Comparison of ENCODE assay signal across 20 cellular contexts in genomic region chr3:56856686-56857577, GRCh38. TPM values are rescaled to one million over a fixed set of nuclear protein-coding genes. Genes with fewer than 3 reads are reported as not detected.
A peak's percentile ranks its signal among the peaks of the same experiment; 100 is the strongest.
DNase-seq lines count a peak whose midpoint lies in the region; ATAC-seq, FAIRE-seq and TF ChIP-seq lines count a peak whose summit lies in the region.
"Had no signal": no experiment of that assay in that cellular context is flagged by ENCODE, and none has a peak within 500 bp of the region (broad histone marks: within the 10 kb centered on the region; RNA-seq: fewer than 3 reads in every experiment).

No MANE protein-coding gene starts in this region.

- H3K9ac ChIP-seq in HepG2 (ENCODE audit: insufficient read depth, low read depth, low read length) (no peak overlapping the region), keratinocyte (ENCODE audit: control insufficient read depth, extremely low read depth, insufficient read depth, low read length) (no peak overlapping the region)

- H2AFZ ChIP-seq in HepG2 (ENCODE audit: low read length) (no peak overlapping the region), keratinocyte (ENCODE audit: control insufficient read depth, low read length) (peak overlapping the region; percentile 4)

- TF ChIP-seq EP300 in HepG2 (IDR thresholded peaks at IDR 0.05; ENCODE audit: low read depth in 2 of 2, low read length in 2 of 2) (no peak), HepG2 (CRISPR knock-in tag; IDR thresholded peaks at IDR 0.05; ENCODE audit: borderline replicate concordance) (no peak)

- BruUV-seq in HepG2 (replicated peaks; lab: Mats Ljungman, UMichigan): no TSS peak

- H3K79me2 ChIP-seq in HepG2 (ENCODE audit: insufficient read depth, low read length) (no peaks in the 10 kb centered on the region), keratinocyte (ENCODE audit: control insufficient read depth, insufficient read depth, low read length) (no peaks in the 10 kb centered on the region)

- H3K4me3 ChIP-seq in HepG2 (replicated peaks in 1 of 3; ENCODE audit: insufficient read depth in 1 of 3, low read depth in 2 of 3, low read length in 3 of 3) (no peak overlapping the region), right lobe of liver (no peak overlapping the region), keratinocyte (ENCODE audit: control insufficient read depth in 2 of 3, extremely low read depth in 1 of 3, insufficient read depth in 2 of 3, low read depth in 1 of 3, low read length in 3 of 3) (no peak overlapping the region), brain microvascular endothelial cell (ENCODE audit: low read depth, low read length) (no peak overlapping the region)
- H3K4me3 ChIP-seq: A549, skin epidermis had no signal

- CTCF ChIA-PET in HepG2 (lab: Yijun Ruan, JAX; ENCODE audit: low intra/inter-chr PET ratio, low total read pairs): interaction anchor here (1.5 kb wide), 1 partner anchor 132 kb away, joined by 9 read pairs; no protein-coding TSS in a partner anchor

- H3K27me3 ChIP-seq in HepG2 (ENCODE audit: control insufficient read depth in 1 of 2, insufficient read depth in 2 of 2, low read length in 2 of 2): no peaks in the 10 kb centered on the region
- H3K27me3 ChIP-seq in right lobe of liver: no peaks in the 10 kb centered on the region
- no peaks in the 10 kb centered on the region for H3K27me3 ChIP-seq in keratinocyte (ENCODE audit: control insufficient read depth, extremely low read depth, insufficient read depth, low read length)
- H3K27me3 ChIP-seq in brain microvascular endothelial cell (replicated peaks): no peaks in the 10 kb centered on the region
- H3K27me3 ChIP-seq: neutrophil had no signal

- no peak overlapping the region for H3K4me2 ChIP-seq in HepG2 (ENCODE audit: low read depth, low read length)
- no peak overlapping the region for H3K4me2 ChIP-seq in keratinocyte (ENCODE audit: control insufficient read depth, extremely low read depth, insufficient read depth, low read depth, low read length)
- H3K4me2 ChIP-seq: A549 had no signal

- WGBS in HepG2 (ENCODE audit: low lambda C conversion rate): 97% methylated on average over 4 of the region's 4 CpGs
- 72% methylated on average over 4 of the region's 4 CpGs for WGBS in right lobe of liver (ENCODE audit: insufficient coverage, low coverage, low lambda C conversion rate, missing lambda C conversion rate)

- no peak for TF ChIP-seq RAD21 in HepG2 (CRISPR knock-in tag; IDR thresholded peaks at IDR 0.05)

- intact Hi-C loops in HepG2 (cut with micrococcal nuclease; ENCODE audit: unreplicated experiment) (loop anchor here (1.0 kb wide), 1 partner anchor 132 kb away; no protein-coding TSS in a partner anchor), right lobe of liver (cut with DNase I) (no loop called here)

- in situ Hi-C loops in HepG2 (cut with HindIII; ENCODE audit: extremely low pct_ligation_motif_present, low pct_unique_long_range_greater_than_20kb) (no loop called here), brain microvascular endothelial cell (cut with HindIII; ENCODE audit: low pct_ligation_motif_present, low sequenced_read_pairs) (no loop called here)

- H3K27ac ChIP-seq in HepG2 (ENCODE audit: extremely low read length, insufficient read depth, low read length) (no peak overlapping the region), right lobe of liver (no peak overlapping the region), VCaP (peak overlapping the region; percentile 63; the same call in 1 of the 2 replicates), keratinocyte (ENCODE audit: control insufficient read depth, insufficient read depth, low read length) (no peak overlapping the region), brain microvascular endothelial cell (no peak overlapping the region)
- H3K27ac ChIP-seq: A549, HL-60, neutrophil had no signal

- TF ChIP-seq POLR2A in HepG2 (IDR thresholded peaks at IDR 0.05; ENCODE audit: insufficient read depth in 1 of 2, low read depth in 2 of 2, low read length in 2 of 2) (no peak), right lobe of liver (IDR thresholded peaks at IDR 0.05) (no peak)

- DNase-seq in HepG2 (ENCODE audit: low spot score) (no peak), right lobe of liver (no peak), keratinocyte (ENCODE audit: low read depth, low spot score) (no peak), NCI-H2107 (lab: John Stamatoyannopoulos, UW) (no peak), brain microvascular endothelial cell (no peak)
- DNase-seq in activated CD4-positive, alpha-beta T cell treated with anti-CD3 and anti-CD28 coated beads, Interleukin-2, amount 50 U/mL, for 4 hours: no peak
- no peak for DNase-seq in stimulated activated CD8-positive, alpha-beta memory T cell treated with anti-CD3 and anti-CD28 coated beads, Interleukin-4, amount 100 ng/mL, for 48 hours
- DNase-seq: activated CD4-positive, alpha-beta T cell treated with anti-CD3 and anti-CD28 coated beads for 4 hours; activated naive CD4-positive, alpha-beta T cell treated with anti-CD3 and anti-CD28 coated beads, Interleukin-2, amount 10 ng/mL, durations not matched to agents 7 days and 5 days; MM.1S; NCI-H2081; NCI-H446; OCI-M1; SHP77 treated with DMSO at 0.1 percent for 48 hours; stimulated activated CD4-positive, alpha-beta T cell treated with anti-CD3 and anti-CD28 coated beads, Interleukin-1b, Interleukin-23, amount 100 ng/mL, for 48 hours had no signal

- FAIRE-seq in HepG2 (lab: Jason Lieb, UNC): no peak
- peak; percentile 41 for FAIRE-seq in keratinocyte (lab: Jason Lieb, UNC)
- FAIRE-seq: A549 had no signal

- TF ChIP-seq CTCF in HepG2 (CRISPR knock-in tag; IDR thresholded peaks at IDR 0.05) (no peak), right lobe of liver (IDR thresholded peaks at IDR 0.05) (no peak), VCaP (conservative IDR thresholded peaks at IDR 0.05) (no peak), keratinocyte (optimal IDR thresholded peaks at IDR 0.05 in 1 of 3, IDR thresholded peaks at IDR 0.05 in 1 of 3, conservative IDR thresholded peaks at IDR 0.05 in 1 of 3; ENCODE audit: extremely low read depth in 1 of 3, insufficient read depth in 2 of 3, low read length in 3 of 3) (no peak), brain microvascular endothelial cell (IDR thresholded peaks at IDR 0.05; ENCODE audit: low read depth, low read length, missing control alignments) (no peak)

- no peak for ATAC-seq in HepG2
- ATAC-seq in right lobe of liver: no peak

- no peaks in the 10 kb centered on the region for H3K36me3 ChIP-seq in HepG2 (replicated peaks in 1 of 2; ENCODE audit: control insufficient read depth in 1 of 2, insufficient read depth in 2 of 2, low read length in 2 of 2)
- no peaks in the 10 kb centered on the region for H3K36me3 ChIP-seq in right lobe of liver
- no peaks in the 10 kb centered on the region for H3K36me3 ChIP-seq in keratinocyte (ENCODE audit: control insufficient read depth in 2 of 2, extremely low read depth in 1 of 2, insufficient read depth in 2 of 2, low read length in 2 of 2)
- no peaks in the 10 kb centered on the region for H3K36me3 ChIP-seq in brain microvascular endothelial cell (replicated peaks)
- H3K36me3 ChIP-seq: neutrophil had no signal

- no peaks in the 10 kb centered on the region for H4K20me1 ChIP-seq in HepG2 (ENCODE audit: insufficient read depth, low read length)
- no peaks in the 10 kb centered on the region for H4K20me1 ChIP-seq in keratinocyte (ENCODE audit: control insufficient read depth, extremely low read depth, insufficient read depth, low read length)

- H3K9me3 ChIP-seq in HepG2 (ENCODE audit: low read length) (no peaks in the 10 kb centered on the region), right lobe of liver (no peaks in the 10 kb centered on the region), keratinocyte (ENCODE audit: control insufficient read depth, low read depth, low read length) (no peaks in the 10 kb centered on the region)
- H3K9me3 ChIP-seq: A549, neutrophil had no signal

- H3K4me1 ChIP-seq in HepG2 (ENCODE audit: insufficient read depth, low read length) (peaks cover 53% of the 10 kb centered on the region), right lobe of liver (no peaks in the 10 kb centered on the region), keratinocyte (ENCODE audit: control insufficient read depth, extremely low read depth, insufficient read depth, low read length) (peaks cover 15% of the 10 kb centered on the region)

- POLR2A ChIA-PET in HepG2 (lab: Yijun Ruan, JAX): interaction anchor here (0.7 kb wide), 2 partner anchors 8 to 701 kb away, joined by 3 to 4 read pairs; no protein-coding TSS in a partner anchor

- dilution Hi-C loops in keratinocyte (cut with MboI; ENCODE audit: extremely low pct_ligation_motif_present, low sequenced_read_pairs): no loop called here

- no peaks in the 10 kb centered on the region for H3K9me1 ChIP-seq in keratinocyte (ENCODE audit: control insufficient read depth, extremely low read depth, insufficient read depth, low read length)

RNA-seq across cellular contexts. Expression of gene ARHGEF3, which starts 55.2 kb away (rescaled TPM):
- 23.1 and 32.8 TPM in 2 replicates for total RNA-seq in HepG2 (2016; rRNA removed; fragmentation: Illumina TruSeq; extraction: Trizol)
- total RNA-seq in HepG2 (2016; cell fraction: cytosol; rRNA removed; fragmentation: Illumina TruSeq; extraction: Trizol; ENCODE audit: low read depth): 4.0 TPM in 2 replicates
- 21.8 and 28.1 TPM in 2 replicates for total RNA-seq in HepG2 (2016; cell fraction: insoluble cytoplasmic fraction; rRNA removed; fragmentation: Illumina TruSeq; extraction: Trizol)
- total RNA-seq in HepG2 (2016; cell fraction: membrane; rRNA removed; fragmentation: Illumina TruSeq; extraction: Trizol): 17.0 and 18.1 TPM in 2 replicates
- total RNA-seq in HepG2 (2016; cell fraction: nucleus; rRNA removed; fragmentation: Illumina TruSeq; extraction: Trizol): 24.9 and 26.4 TPM in 2 replicates
- 10.3 and 14.8 TPM in 2 replicates for polyA plus RNA-seq in HepG2 (2011; rRNA removed)
- polyA plus RNA-seq in HepG2 (2011; cell fraction: cytosol; rRNA removed): 9.2 and 9.4 TPM in 2 replicates
- 10.3 and 12.6 TPM in 2 replicates for polyA plus RNA-seq in HepG2 (2011; cell fraction: nucleus; rRNA removed)
- polyA plus RNA-seq in HepG2 (2012): 9.0 and 10.3 TPM in 2 replicates
- 2.0 and 2.2 TPM in 2 replicates for polyA plus RNA-seq in HepG2 (2016; cell fraction: cytosol; fragmentation: Illumina TruSeq; extraction: Trizol; ENCODE audit: low read depth)
- polyA plus RNA-seq in HepG2 (2016; cell fraction: insoluble cytoplasmic fraction; fragmentation: Illumina TruSeq; extraction: Trizol; ENCODE audit: low read depth): 29.1 and 30.2 TPM in 2 replicates
- 7.6 and 8.1 TPM in 2 replicates for polyA plus RNA-seq in HepG2 (2016; cell fraction: membrane; fragmentation: Illumina TruSeq; extraction: Trizol; ENCODE audit: low read depth)
- polyA plus RNA-seq in HepG2 (2016; cell fraction: nucleus; fragmentation: Illumina TruSeq; extraction: Trizol; ENCODE audit: insufficient read depth, low read depth): 19.5 and 19.8 TPM in 2 replicates
- polyA minus RNA-seq in HepG2 (2011; rRNA and poly(A)+ RNA removed; ENCODE audit: low replicate concordance): 11.4 and 21.5 TPM in 2 replicates
- 14.4 and 17.7 TPM in 2 replicates for polyA minus RNA-seq in HepG2 (2011; cell fraction: cytosol; rRNA and poly(A)+ RNA removed)
- 21.6 and 31.8 TPM in 2 replicates for polyA minus RNA-seq in HepG2 (2011; cell fraction: nucleus; rRNA and poly(A)+ RNA removed)
- 1 to 10 TPM; 1.0 to 2.9 (median 1.6) TPM for total RNA-seq in right lobe of liver
- 18.6 to 29.9 TPM (median 26.2 TPM) in 3 replicates for polyA plus RNA-seq in keratinocyte
- 11.1 TPM for polyA plus RNA-seq in keratinocyte (2011; ENCODE audit: low read depth)
- 20.9 and 29.6 TPM in 2 replicates for polyA plus RNA-seq in keratinocyte (2011; cell fraction: cytosol; rRNA removed)
- 40.7 and 41.9 TPM in 2 replicates for polyA plus RNA-seq in keratinocyte (2011; cell fraction: nucleus; rRNA removed)
- 11.2 and 24.6 TPM in 2 replicates for polyA plus RNA-seq in keratinocyte (2012; ENCODE audit: low replicate concordance)
- 20.9 to 29.1 TPM (median 25.6 TPM) in 3 replicates for polyA minus RNA-seq in keratinocyte
- 17.5 TPM for polyA minus RNA-seq in keratinocyte (2011; cell fraction: cytosol; rRNA and poly(A)+ RNA removed)
- polyA minus RNA-seq in keratinocyte (2011; cell fraction: nucleus; rRNA and poly(A)+ RNA removed): 19.2 and 35.8 TPM in 2 replicates
